ENCODE assay signal across 23 cellular contexts in the genomic region with DNA sequence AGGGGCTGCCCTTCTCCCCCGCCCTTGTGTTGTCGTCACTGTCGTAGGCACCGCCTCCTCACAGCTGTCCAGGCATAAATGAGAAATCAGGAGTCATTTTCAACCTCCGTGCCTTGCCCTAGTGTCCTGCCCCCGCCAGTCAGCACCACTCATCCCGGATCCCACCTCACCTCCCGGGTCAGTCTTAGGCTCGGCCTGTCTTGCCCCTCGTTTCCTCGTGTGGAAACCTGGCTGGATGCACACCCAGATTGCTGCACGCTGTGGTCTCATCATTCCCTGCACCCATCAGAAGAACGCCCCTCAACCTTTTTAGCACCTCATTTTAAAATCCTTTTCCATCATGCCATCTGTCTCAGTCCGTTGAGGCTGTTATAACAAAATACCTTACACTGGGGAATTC.
DNase-seq lines count a peak whose midpoint lies in the region; ATAC-seq and TF ChIP-seq lines count a peak whose summit lies in the region.
"Had no signal": no experiment of that assay in that cellular context is flagged by ENCODE, and none has a peak within 500 bp of the region (broad histone marks: within the 10 kb centered on the region; RNA-seq: fewer than 3 reads in every experiment).

No MANE protein-coding gene starts in this region.

- no peaks in the 10 kb centered on the region for H3K36me3 Mint-ChIP-seq in GM23338 (ENCODE audit: low read depth)
- H3K36me3 Mint-ChIP-seq in glutamatergic neuron (ENCODE audit: unreplicated experiment) = peaks cover 6% of the 10 kb centered on the region
- no peaks in the 10 kb centered on the region for H3K36me3 Mint-ChIP-seq in neural progenitor cell
- H3K36me3 Mint-ChIP-seq: CD14-positive monocyte; CD8-positive, alpha-beta memory T cell had no signal

- H3K4me1 ChIP-seq in GM23338 (ENCODE audit: insufficient read depth) = no peaks in the 10 kb centered on the region
- H3K4me1 ChIP-seq in neural progenitor cell = no peaks in the 10 kb centered on the region
- H3K4me1 ChIP-seq: A549; BE2C; BLaER1 treated with 17β-estradiol and CSF1 and Interleukin-3, amounts not matched to agents 10 nM and 100 nM had no signal

- H3K36me3 ChIP-seq in GM23338 (ENCODE audit: insufficient read depth) (no peaks in the 10 kb centered on the region), neural progenitor cell (no peaks in the 10 kb centered on the region)
- H3K36me3 ChIP-seq: BE2C had no signal

- no peak overlapping the region for H3K4me3 ChIP-seq in GM23338
- H3K4me3 ChIP-seq in neural progenitor cell = no peak overlapping the region
- no peak overlapping the region for H3K4me3 ChIP-seq in coronary artery
- H3K4me3 ChIP-seq in dorsolateral prefrontal cortex = no peak overlapping the region
- H3K4me3 ChIP-seq: A549; BLaER1 treated with 17β-estradiol and CSF1 and Interleukin-3, amounts not matched to agents 10 nM and 100 nM had no signal

- H3K4me1 Mint-ChIP-seq in GM23338 = no peaks in the 10 kb centered on the region
- peaks cover 34% of the 10 kb centered on the region for H3K4me1 Mint-ChIP-seq in glutamatergic neuron (ENCODE audit: low read depth, unreplicated experiment)
- peaks cover 17% of the 10 kb centered on the region for H3K4me1 Mint-ChIP-seq in neural progenitor cell
- H3K4me1 Mint-ChIP-seq: CD14-positive monocyte; CD8-positive, alpha-beta memory T cell had no signal

- 0 out of 2 replicates have a peak, but pooled peaks cover 3% of the 10 kb centered on the region for H3K9me2 ChIP-seq in GM23338 (ENCODE audit: insufficient read depth)

- peak overlapping the region; percentile 3; the same call in 1 of the 2 replicates for H3K27ac Mint-ChIP-seq in GM23338
- H3K27ac Mint-ChIP-seq in glutamatergic neuron (ENCODE audit: unreplicated experiment) = peak overlapping the region; percentile 65
- no peak overlapping the region for H3K27ac Mint-ChIP-seq in neural progenitor cell
- H3K27ac Mint-ChIP-seq: CD14-positive monocyte; CD4-positive, alpha-beta T cell; CD8-positive, alpha-beta memory T cell had no signal

- H3F3A ChIP-seq in GM23338 (replicated peaks; ENCODE audit: low read depth) (no peaks in the 10 kb centered on the region), neural progenitor cell (ENCODE audit: low read depth) (no peaks in the 10 kb centered on the region)

- H3K27me3 ChIP-seq in GM23338 (ENCODE audit: insufficient read depth) (no peaks in the 10 kb centered on the region), neural progenitor cell (no peaks in the 10 kb centered on the region), dorsolateral prefrontal cortex (no peaks in the 10 kb centered on the region)
- H3K27me3 ChIP-seq: BLaER1 treated with 17β-estradiol and CSF1 and Interleukin-3, amounts not matched to agents 10 nM and 100 nM had no signal

- DNase-seq in GM23338 (ENCODE audit: low spot score) (no peak), glutamatergic neuron (no peak), neural progenitor cell (ENCODE audit: low spot score) (no peak), coronary artery (ENCODE audit: low spot score) (no peak), dorsolateral prefrontal cortex (no peak), cerebellar nuclear complex (lab: John Stamatoyannopoulos, UW) (no peak)
- DNase-seq: 8988T; ACHN; AML-193; BE2C; Calu3; CD4-positive, alpha-beta T cell; CD8-positive, alpha-beta memory T cell; COR-L47; DMS53; DMS79 treated with DMSO at 0.1 percent for 48 hours; GOT3; H7; HCEC 1CT had no signal

- no peak overlapping the region for H3K27ac ChIP-seq in GM23338 (ENCODE audit: low read depth)
- no peak overlapping the region for H3K27ac ChIP-seq in neural progenitor cell
- no peak overlapping the region for H3K27ac ChIP-seq in coronary artery
- H3K27ac ChIP-seq in dorsolateral prefrontal cortex = no peak overlapping the region
- H3K27ac ChIP-seq: A549; BLaER1 treated with 17β-estradiol and CSF1 and Interleukin-3, amounts not matched to agents 10 nM and 100 nM had no signal

- H3K9ac ChIP-seq in neural progenitor cell = no peak overlapping the region
- H3K9ac ChIP-seq: BLaER1 treated with 17β-estradiol and CSF1 and Interleukin-3, amounts not matched to agents 10 nM and 100 nM had no signal

- no peaks in the 10 kb centered on the region for H3K9me3 ChIP-seq in neural progenitor cell (ENCODE audit: low read depth)
- H3K9me3 ChIP-seq: A549; BE2C; BLaER1 treated with 17β-estradiol and CSF1 and Interleukin-3, amounts not matched to agents 10 nM and 100 nM had no signal

- H3K79me2 ChIP-seq in GM23338 (replicated peaks; ENCODE audit: insufficient read depth) = no peaks in the 10 kb centered on the region
- H3K79me2 ChIP-seq in neural progenitor cell (ENCODE audit: low read depth) = no peaks in the 10 kb centered on the region

- intact Hi-C loops in dorsolateral prefrontal cortex (cut with DNase I) = no loop called here

- peaks cover 6% of the 10 kb centered on the region for H3K27me3 Mint-ChIP-seq in GM23338 (ENCODE audit: insufficient read depth, low read depth, poor library complexity)
- peaks cover 5% of the 10 kb centered on the region for H3K27me3 Mint-ChIP-seq in glutamatergic neuron (ENCODE audit: unreplicated experiment)
- H3K27me3 Mint-ChIP-seq in neural progenitor cell (ENCODE audit: insufficient read depth, low read depth) = peaks cover 2% of the 10 kb centered on the region

- no peaks in the 10 kb centered on the region for H3K9me3 Mint-ChIP-seq in GM23338
- peaks cover 4% of the 10 kb centered on the region for H3K9me3 Mint-ChIP-seq in glutamatergic neuron (ENCODE audit: unreplicated experiment)
- peaks cover 1% of the 10 kb centered on the region for H3K9me3 Mint-ChIP-seq in neural progenitor cell
- H3K9me3 Mint-ChIP-seq: CD4-positive, alpha-beta T cell; CD8-positive, alpha-beta memory T cell had no signal

- H2AFZ ChIP-seq in GM23338 = no peak overlapping the region
- peak overlapping the region; percentile 11 for H2AFZ ChIP-seq in neural progenitor cell (replicated peaks)

- H3K4me3 Mint-ChIP-seq in GM23338 (no peak overlapping the region), glutamatergic neuron (ENCODE audit: unreplicated experiment) (peak overlapping the region; percentile 6), neural progenitor cell (no peak overlapping the region)
- H3K4me3 Mint-ChIP-seq: CD14-positive monocyte; CD4-positive, alpha-beta T cell; CD8-positive, alpha-beta memory T cell had no signal

- no peaks in the 10 kb centered on the region for H4K20me1 ChIP-seq in GM23338 (replicated peaks; ENCODE audit: insufficient read depth)
- no peaks in the 10 kb centered on the region for H4K20me1 ChIP-seq in neural progenitor cell (ENCODE audit: low read depth)
- H4K20me1 ChIP-seq: BLaER1 treated with 17β-estradiol and CSF1 and Interleukin-3, amounts not matched to agents 10 nM and 100 nM had no signal

- no peak overlapping the region for H3K4me2 ChIP-seq in GM23338
- no peak overlapping the region for H3K4me2 ChIP-seq in neural progenitor cell
- H3K4me2 ChIP-seq: A549; BLaER1 treated with 17β-estradiol and CSF1 and Interleukin-3, amounts not matched to agents 10 nM and 100 nM had no signal

- TF ChIP-seq CTCF in GM23338 (conservative IDR thresholded peaks at IDR 0.05; ENCODE audit: low read depth in 2 of 2) = no peak
- TF ChIP-seq CTCF in glutamatergic neuron (IDR thresholded peaks at IDR 0.05; ENCODE audit: partially characterized antibody, unreplicated experiment) = no peak
- TF ChIP-seq CTCF in neural progenitor cell (IDR thresholded peaks at IDR 0.05) = no peak
- TF ChIP-seq CTCF in coronary artery (IDR thresholded peaks at IDR 0.05) = no peak
- TF ChIP-seq CTCF in dorsolateral prefrontal cortex (IDR thresholded peaks at IDR 0.05 in 54 of 56, conservative IDR thresholded peaks at IDR 0.05 in 2 of 56; ENCODE audit: low read depth in 1 of 56, partially characterized antibody in 56 of 56) = no peak

- no peak for ATAC-seq in GM23338
- no peak for ATAC-seq in GM18861 (IDR thresholded peaks at IDR 0.05; ENCODE audit: unreplicated experiment)
- ATAC-seq: A549 had no signal

TF ChIP-seq in GM23338, 12 proteins besides CTCF, POLR2A, EP300 and RAD21 (continues in another document):
- TF ChIP-seq EZH2phosphoT487 (IDR thresholded peaks at IDR 0.05; ENCODE audit: unreplicated experiment) (no peak), CREB1 (CRISPR knock-in tag; IDR thresholded peaks at IDR 0.05; ENCODE audit: low read depth) (no peak), NANOG (IDR thresholded peaks at IDR 0.05; ENCODE audit: borderline replicate concordance) (no peak), EZH2 (IDR thresholded peaks at IDR 0.05; ENCODE audit: low read depth, unreplicated experiment) (no peak), STAT1 (IDR thresholded peaks at IDR 0.05; ENCODE audit: unreplicated experiment) (no peak)
- TF ChIP-seq, protein P1, sequence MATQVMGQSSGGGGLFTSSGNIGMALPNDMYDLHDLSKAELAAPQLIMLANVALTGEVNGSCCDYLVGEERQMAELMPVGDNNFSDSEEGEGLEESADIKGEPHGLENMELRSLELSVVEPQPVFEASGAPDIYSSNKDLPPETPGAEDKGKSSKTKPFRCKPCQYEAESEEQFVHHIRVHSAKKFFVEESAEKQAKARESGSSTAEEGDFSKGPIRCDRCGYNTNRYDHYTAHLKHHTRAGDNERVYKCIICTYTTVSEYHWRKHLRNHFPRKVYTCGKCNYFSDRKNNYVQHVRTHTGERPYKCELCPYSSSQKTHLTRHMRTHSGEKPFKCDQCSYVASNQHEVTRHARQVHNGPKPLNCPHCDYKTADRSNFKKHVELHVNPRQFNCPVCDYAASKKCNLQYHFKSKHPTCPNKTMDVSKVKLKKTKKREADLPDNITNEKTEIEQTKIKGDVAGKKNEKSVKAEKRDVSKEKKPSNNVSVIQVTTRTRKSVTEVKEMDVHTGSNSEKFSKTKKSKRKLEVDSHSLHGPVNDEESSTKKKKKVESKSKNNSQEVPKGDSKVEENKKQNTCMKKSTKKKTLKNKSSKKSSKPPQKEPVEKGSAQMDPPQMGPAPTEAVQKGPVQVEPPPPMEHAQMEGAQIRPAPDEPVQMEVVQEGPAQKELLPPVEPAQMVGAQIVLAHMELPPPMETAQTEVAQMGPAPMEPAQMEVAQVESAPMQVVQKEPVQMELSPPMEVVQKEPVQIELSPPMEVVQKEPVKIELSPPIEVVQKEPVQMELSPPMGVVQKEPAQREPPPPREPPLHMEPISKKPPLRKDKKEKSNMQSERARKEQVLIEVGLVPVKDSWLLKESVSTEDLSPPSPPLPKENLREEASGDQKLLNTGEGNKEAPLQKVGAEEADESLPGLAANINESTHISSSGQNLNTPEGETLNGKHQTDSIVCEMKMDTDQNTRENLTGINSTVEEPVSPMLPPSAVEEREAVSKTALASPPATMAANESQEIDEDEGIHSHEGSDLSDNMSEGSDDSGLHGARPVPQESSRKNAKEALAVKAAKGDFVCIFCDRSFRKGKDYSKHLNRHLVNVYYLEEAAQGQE (IDR thresholded peaks at IDR 0.05; ENCODE audit: unreplicated experiment) = no peak
